21 cellular contexts compared by ENCODE assay signal in the genomic region with DNA sequence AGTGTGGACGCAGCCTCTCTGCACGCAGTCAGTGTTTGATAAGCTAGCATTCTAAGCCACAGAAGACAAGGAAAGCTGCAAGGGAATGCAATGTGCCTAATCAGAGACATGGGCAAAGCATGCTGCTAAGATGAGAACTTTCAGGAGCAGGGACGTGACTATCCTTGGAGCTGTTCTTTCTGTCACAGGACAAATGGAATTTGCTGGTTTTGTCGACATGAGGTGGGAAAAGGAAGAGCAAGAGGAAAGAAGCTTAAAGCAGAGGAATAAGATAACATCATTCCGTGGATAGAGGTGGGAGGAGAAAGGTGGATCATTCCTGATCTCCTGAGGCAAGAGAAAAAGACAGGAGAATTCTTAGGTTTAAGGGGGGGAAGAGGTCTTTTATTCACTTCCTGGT. TPM values are rescaled to one million over a fixed set of nuclear protein-coding genes. Genes with fewer than 3 reads are reported as not detected.
A peak's percentile ranks its signal among the peaks of the same experiment; 100 is the strongest.
DNase-seq lines count a peak whose midpoint lies in the region; ATAC-seq, FAIRE-seq and TF ChIP-seq lines count a peak whose summit lies in the region.
"Had no signal": no experiment of that assay in that cellular context is flagged by ENCODE, and none has a peak within 500 bp of the region (broad histone marks: within the 10 kb centered on the region; RNA-seq: fewer than 3 reads in every experiment).

No MANE protein-coding gene starts in this region.

- H3K9me3 ChIP-seq in A549 (no peaks in the 10 kb centered on the region), H9 (ENCODE audit: control insufficient read depth, low read depth, low read length) (no peaks in the 10 kb centered on the region), adrenal gland (replicated peaks in 1 of 3) (no peaks in the 10 kb centered on the region), breast epithelium (no peaks in the 10 kb centered on the region)
- H3K9me3 ChIP-seq: BLaER1 had no signal

- H3K79me1 ChIP-seq in H9 (ENCODE audit: insufficient read depth, low read depth, low read length, poor library complexity, severe bottlenecking): no peaks in the 10 kb centered on the region
- H3K79me1 ChIP-seq in mesendoderm (ENCODE audit: low read length): no peaks in the 10 kb centered on the region

- ATAC-seq in A549: no peak
- no peak for ATAC-seq in activated T-cell treated with anti-CD3 and anti-CD28 coated beads, Interleukin-2, amount 50 U/mL, for 72 hours (replicated peaks in 1 of 2)

- intact Hi-C loops in adrenal gland (cut with DNase I) (no loop called here), breast epithelium (cut with DNase I; ENCODE audit: low total_unique reads) (no loop called here)

- CTCF ChIA-PET in A549 (lab: Yijun Ruan, JAX): no interaction called here

- H2AFZ ChIP-seq in H9 (ENCODE audit: low read length): no peak overlapping the region

- H4K8ac ChIP-seq in H9 (replicated peaks; ENCODE audit: insufficient read length, low read depth, low read length) (no peak overlapping the region), mesendoderm (ENCODE audit: low read depth, low read length) (no peak overlapping the region)

- H3K23ac ChIP-seq in H9 (ENCODE audit: insufficient read length, low read depth, low read length) (no peak overlapping the region), mesendoderm (ENCODE audit: low read length) (no peak overlapping the region)

- H2AK5ac ChIP-seq in H9 (ENCODE audit: insufficient read length, low read length) (no peak overlapping the region), mesendoderm (ENCODE audit: low read length) (no peak overlapping the region)

- H3K4me1 ChIP-seq in A549: peaks cover 36% of the 10 kb centered on the region
- no peaks in the 10 kb centered on the region for H3K4me1 ChIP-seq in H9 (ENCODE audit: insufficient read depth, low read length)
- H3K4me1 ChIP-seq in adrenal gland (replicated peaks in 1 of 2): peaks cover 19 to 25% of the 10 kb centered on the region in 2 donors
- H3K4me1 ChIP-seq in mesendoderm (ENCODE audit: control insufficient read depth, low read depth, low read length): no peaks in the 10 kb centered on the region
- H3K4me1 ChIP-seq in breast epithelium: no peaks in the 10 kb centered on the region
- H3K4me1 ChIP-seq: BLaER1 had no signal

- no peak for FAIRE-seq in A549 (lab: Jason Lieb, UNC)
- FAIRE-seq: G401.6 had no signal

- H2BK20ac ChIP-seq in H9 (ENCODE audit: low read depth, low read length, poor library complexity, severe bottlenecking): no peak overlapping the region

- H3K36me3 ChIP-seq in adrenal gland (replicated peaks in 1 of 2) (peaks cover 0 to 6% of the 10 kb centered on the region in 2 donors), mesendoderm (ENCODE audit: control insufficient read depth, insufficient read depth, low read length) (no peaks in the 10 kb centered on the region), breast epithelium (no peaks in the 10 kb centered on the region)
- H3K36me3 ChIP-seq: BLaER1 had no signal

- H4K91ac ChIP-seq in H9 (ENCODE audit: insufficient read length, low read depth, low read length): no peak overlapping the region

- no peak for TF ChIP-seq CTCF in A549 (IDR thresholded peaks at IDR 0.05)
- TF ChIP-seq CTCF in H9 (conservative IDR thresholded peaks at IDR 0.05): no peak
- TF ChIP-seq CTCF in adrenal gland (IDR thresholded peaks at IDR 0.05): no peak
- no peak for TF ChIP-seq CTCF in breast epithelium (IDR thresholded peaks at IDR 0.05)

- H3K36me3 Mint-ChIP-seq in H9 (ENCODE audit: insufficient read depth in 1 of 3, low read depth in 3 of 3): peaks cover 19 to 47% (median 21%) of the 10 kb centered on the region in 3 experiments; a peak in 5 of 7 replicates
- no peaks in the 10 kb centered on the region for H3K36me3 Mint-ChIP-seq in activated T-cell treated with anti-CD3 and anti-CD28 coated beads, Interleukin-2, amount 50 U/mL, for 72 hours (ENCODE audit: insufficient read depth in 2 of 2)

- no peaks in the 10 kb centered on the region for H3K9me3 Mint-ChIP-seq in H9
- no peaks in the 10 kb centered on the region for H3K9me3 Mint-ChIP-seq in activated T-cell treated with anti-CD3 and anti-CD28 coated beads, Interleukin-2, amount 50 U/mL, for 72 hours

- WGBS in A549 (ENCODE audit: missing lambda C conversion rate): 90% methylated on average over 5 of the region's 5 CpGs
- WGBS in H9 (ENCODE audit: extremely low coverage, insufficient read length, low lambda C conversion rate): no CpG with 5 or more reads among the region's 5 CpGs
- 58 to 59% (median 59%) methylated on average over 5 of the region's 5 CpGs for WGBS in adrenal gland, 4 donors
- WGBS in mesendoderm (ENCODE audit: extremely low coverage, insufficient coverage, low lambda C conversion rate): no CpG with 5 or more reads among the region's 5 CpGs

- no peak for TF ChIP-seq EP300 in A549 (IDR thresholded peaks at IDR 0.05)

- H3K27ac ChIP-seq in A549: peak overlapping the region; percentile 44 to 87; a peak in 5 of 6 replicates
- H3K27ac ChIP-seq in H9 (ENCODE audit: insufficient read length, low read depth, low read length): no peak overlapping the region
- H3K27ac ChIP-seq in adrenal gland: peak overlapping the region; percentile 81 to 90 (median 87)
- H3K27ac ChIP-seq in mesendoderm (ENCODE audit: low read depth, low read length): no peak overlapping the region
- H3K27ac ChIP-seq in breast epithelium: no peak overlapping the region
- H3K27ac ChIP-seq: BLaER1 had no signal

- H3K4me2 ChIP-seq in A549 (no peak overlapping the region), H9 (ENCODE audit: insufficient read depth, insufficient read length, low read length) (no peak overlapping the region), mesendoderm (ENCODE audit: low read length) (no peak overlapping the region)
- H3K4me2 ChIP-seq: BLaER1 had no signal

- DNase-seq in A549 (ENCODE audit: low read depth in 1 of 2, low spot score in 1 of 2): no peak
- no peak for DNase-seq in H9
- DNase-seq in adrenal gland: peak in 1 of 7 donors; percentile 7
- peak; percentile 64 for DNase-seq in mesendoderm
- DNase-seq in activated CD4-positive, alpha-beta T cell treated with anti-CD3 and anti-CD28 coated beads for 4 hours: no peak
- no peak for DNase-seq in SHP77 treated with DMSO at 0.1 percent for 48 hours (lab: John Stamatoyannopoulos, UW)
- no peak for DNase-seq in activated T-cell treated with anti-CD3 and anti-CD28 coated beads, Interleukin-2, amount 50 U/mL, for 72 hours
- no peak for DNase-seq in breast epithelium (ENCODE audit: low spot score in 2 of 2)
- DNase-seq: 8988T; CD4-positive, alpha-beta T cell; Kasumi-1; MV-4-11; NCI-H1105; NCI-H146; NCI-H1930; NCI-H446; NCI-H774; Right ventricle myocardium superior; RPMI8226 had no signal

- H3K4ac ChIP-seq in H9 (ENCODE audit: low read depth, low read length): no peak overlapping the region
- H3K4ac ChIP-seq in mesendoderm (ENCODE audit: low read depth, low read length): no peak overlapping the region

- H3K18ac ChIP-seq in H9 (ENCODE audit: insufficient read length, low read depth, low read length): no peak overlapping the region
- no peak overlapping the region for H3K18ac ChIP-seq in mesendoderm (ENCODE audit: low read length)

- no peak for TF ChIP-seq RAD21 in A549 (conservative IDR thresholded peaks at IDR 0.05 in 1 of 2, IDR thresholded peaks at IDR 0.05 in 1 of 2)

- H3K27me3 ChIP-seq in H9 (ENCODE audit: insufficient read depth, low read length) (no peaks in the 10 kb centered on the region), adrenal gland (no peaks in the 10 kb centered on the region), mesendoderm (ENCODE audit: insufficient read depth, low read length, poor library complexity) (no peaks in the 10 kb centered on the region), breast epithelium (no peaks in the 10 kb centered on the region)
- H3K27me3 ChIP-seq: BLaER1 had no signal

- H3K79me2 ChIP-seq in H9 (ENCODE audit: insufficient read depth, low read length) (peaks cover 8% of the 10 kb centered on the region; the same call in 1 of the 2 replicates), mesendoderm (ENCODE audit: control insufficient read depth, insufficient read depth, low read length) (peaks cover 2% of the 10 kb centered on the region)

- no peaks in the 10 kb centered on the region for H3K27me3 Mint-ChIP-seq in H9 (ENCODE audit: low read depth)
- H3K27me3 Mint-ChIP-seq in activated T-cell treated with anti-CD3 and anti-CD28 coated beads, Interleukin-2, amount 50 U/mL, for 72 hours (ENCODE audit: low read depth): peaks cover 10% of the 10 kb centered on the region
- H3K27me3 Mint-ChIP-seq: CD4-positive, alpha-beta T cell had no signal

- H3K56ac ChIP-seq in H9 (ENCODE audit: insufficient read length, low read depth, low read length) (no peak overlapping the region), mesendoderm (ENCODE audit: low read length) (no peak overlapping the region)

- no peak overlapping the region for H2BK120ac ChIP-seq in H9 (ENCODE audit: low read depth, low read length, poor library complexity, severe bottlenecking)
- no peak overlapping the region for H2BK120ac ChIP-seq in mesendoderm (ENCODE audit: low read depth, low read length)

- no peak overlapping the region for H3K14ac ChIP-seq in H9 (ENCODE audit: insufficient read depth, low read length)

- no peaks in the 10 kb centered on the region for H3K4me1 Mint-ChIP-seq in H9
- H3K4me1 Mint-ChIP-seq in activated T-cell treated with anti-CD3 and anti-CD28 coated beads, Interleukin-2, amount 50 U/mL, for 72 hours (ENCODE audit: low read depth): no peaks in the 10 kb centered on the region

- peak overlapping the region; percentile 0 to 71 (median 16); a peak in 4 of 7 replicates for H3K27ac Mint-ChIP-seq in H9
- no peak overlapping the region for H3K27ac Mint-ChIP-seq in activated T-cell treated with anti-CD3 and anti-CD28 coated beads, Interleukin-2, amount 50 U/mL, for 72 hours
- H3K27ac Mint-ChIP-seq: CD4-positive, alpha-beta T cell had no signal

- no peak overlapping the region for H2BK12ac ChIP-seq in H9 (ENCODE audit: insufficient read length, low read depth, low read length)

- no peak for TF ChIP-seq POLR2A in A549 (IDR thresholded peaks at IDR 0.05; ENCODE audit: low read length)
- no peak for TF ChIP-seq POLR2A in adrenal gland (IDR thresholded peaks at IDR 0.05)
- TF ChIP-seq POLR2A in breast epithelium (IDR thresholded peaks at IDR 0.05): no peak

- H2BK5ac ChIP-seq in H9 (ENCODE audit: insufficient read length, low read length) (no peak overlapping the region), mesendoderm (ENCODE audit: low read length) (no peak overlapping the region)

- H3K4me3 Mint-ChIP-seq in H9: no peak overlapping the region
- no peak overlapping the region for H3K4me3 Mint-ChIP-seq in activated T-cell treated with anti-CD3 and anti-CD28 coated beads, Interleukin-2, amount 50 U/mL, for 72 hours
- H3K4me3 Mint-ChIP-seq: CD4-positive, alpha-beta T cell had no signal

- POLR2A ChIA-PET in A549 (lab: Yijun Ruan, JAX): no interaction called here

- no peak overlapping the region for H3T11ph ChIP-seq in H9 (ENCODE audit: low read length)

- H2BK15ac ChIP-seq in H9 (ENCODE audit: low read depth, low read length): no peak overlapping the region
- no peak overlapping the region for H2BK15ac ChIP-seq in mesendoderm (replicated peaks; ENCODE audit: low read depth)

- no peaks in the 10 kb centered on the region for H4K20me1 ChIP-seq in H9 (ENCODE audit: control insufficient read depth, insufficient read depth, insufficient read length)
- H4K20me1 ChIP-seq: BLaER1 had no signal

- H3K4me3 ChIP-seq in A549 (no peak overlapping the region), adrenal gland (no peak overlapping the region), mesendoderm (ENCODE audit: low read length) (no peak overlapping the region), breast epithelium (no peak overlapping the region)
- H3K4me3 ChIP-seq: BLaER1 had no signal

- H4K5ac ChIP-seq in H9 (ENCODE audit: insufficient read length, low read depth, low read length) (no peak overlapping the region), mesendoderm (ENCODE audit: low read length) (no peak overlapping the region)

- H3K9ac ChIP-seq in H9 (ENCODE audit: extremely low read depth, insufficient read length, low read length) (no peak overlapping the region), mesendoderm (ENCODE audit: low read length) (no peak overlapping the region)
- H3K9ac ChIP-seq: BLaER1 had no signal

- H3K23me2 ChIP-seq in H9 (ENCODE audit: insufficient read length, low read depth, low read length, poor library complexity, severe bottlenecking): no peaks in the 10 kb centered on the region

RNA-seq across cellular contexts. Expression of gene RBM47, which starts 33.7 kb away (rescaled TPM):
- polyA plus RNA-seq in A549 (2011; rRNA removed): 37.3 and 38.1 TPM in 2 replicates
- polyA plus RNA-seq in A549 (2012; cell fraction: cytosol; rRNA removed): 53.4 and 68.8 TPM in 2 replicates
- 63.9 and 115 TPM in 2 replicates for polyA plus RNA-seq in A549 (2012; cell fraction: nucleus; rRNA removed)
- polyA plus RNA-seq in A549 (2017; fragmentation: RNase III; extraction: RNeasy Plus Mini Kit Qiagen cat#74134 plus additional on column Dnase treatment): 33.2 to 43.3 TPM (median 41.5 TPM) in 3 replicates
- 37.6 and 44.1 TPM in 2 replicates for polyA minus RNA-seq in A549 (2011; rRNA and poly(A)+ RNA removed)
- 70.3 and 75.9 TPM in 2 replicates for total RNA-seq in H9 (2021)
- total RNA-seq in adrenal gland: 100 to 1,000 TPM; 143 to 370 (median 175) TPM
- 100 to 1,000 TPM in 1 of 3 donors, 10 to 100 TPM in 2; 25.7 to 117 (median 26.0) TPM for polyA plus RNA-seq in adrenal gland
- polyA plus RNA-seq in mesendoderm (2013, experiment 1 of 2): 50.9 TPM
- polyA plus RNA-seq in mesendoderm (2013, experiment 2 of 2): 51.8 TPM
- 10 to 100 TPM; 10.9 to 12.0 TPM for total RNA-seq in activated T-cell treated with anti-CD3 and anti-CD28 coated beads, Interleukin-2, amount 50 U/mL, for 72 hours
- 100 to 1,000 TPM in 1 of 3 donors, 10 to 100 TPM in 2; 66.6 to 151 (median 89.5) TPM for total RNA-seq in breast epithelium

Comparison
In these comparisons a context has a peak if more than half of its experiments do, and no peak if none do; other contexts are left out.
1. H3K27ac ChIP-seq: peak in A549 (2 of 2) and adrenal gland (5 of 5); none in H9 (single experiment), mesendoderm (single experiment) and breast epithelium (0 of 2).